Comparison of ENCODE assay signal across 10 cellular contexts in genomic region chr16:87076331-87076949, GRCh38.
"Had no signal": no experiment of that assay in that cellular context is flagged by ENCODE, and none has a peak within 500 bp of the region (broad histone marks: within the 10 kb centered on the region; RNA-seq: fewer than 3 reads in every experiment).

No MANE protein-coding gene starts in this region.

- DNase-seq: effector CD4-positive, alpha-beta T cell; stimulated activated naive CD4-positive, alpha-beta T cell had no signal

- H3K27ac ChIP-seq: adrenal gland, cardiac muscle cell, tibial nerve had no signal

- H3K27ac Mint-ChIP-seq: activated CD4-positive, alpha-beta memory T cell treated with anti-CD3 and anti-CD28 coated beads for 36 hours; activated CD4-positive, alpha-beta T cell treated with anti-CD3 and anti-CD28 coated beads for 36 hours; activated naive CD4-positive, alpha-beta T cell treated with anti-CD3 and anti-CD28 coated beads, Interleukin-2, amount 50 U/mL, for 24 hours; mesothelial cell of epicardium had no signal

- H3K36me3 ChIP-seq: adrenal gland, cardiac muscle cell, neutrophil, tibial nerve had no signal

- ATAC-seq: activated CD4-positive, alpha-beta T cell treated with anti-CD3 and anti-CD28 coated beads for 36 hours had no signal

- H3K4me3 Mint-ChIP-seq: activated CD4-positive, alpha-beta memory T cell treated with anti-CD3 and anti-CD28 coated beads for 36 hours; activated CD4-positive, alpha-beta T cell treated with anti-CD3 and anti-CD28 coated beads for 36 hours; activated naive CD4-positive, alpha-beta T cell treated with anti-CD3 and anti-CD28 coated beads, Interleukin-2, amount 50 U/mL, for 24 hours; mesothelial cell of epicardium had no signal

- H3K27me3 ChIP-seq: adrenal gland, cardiac muscle cell, tibial nerve had no signal

- H3K4me1 ChIP-seq: adrenal gland, tibial nerve had no signal

- H3K36me3 Mint-ChIP-seq: activated CD4-positive, alpha-beta memory T cell treated with anti-CD3 and anti-CD28 coated beads for 36 hours had no signal

- H3K9me3 ChIP-seq: neutrophil had no signal

- H3K4me1 Mint-ChIP-seq: activated CD4-positive, alpha-beta T cell treated with anti-CD3 and anti-CD28 coated beads for 36 hours; activated naive CD4-positive, alpha-beta T cell treated with anti-CD3 and anti-CD28 coated beads, Interleukin-2, amount 50 U/mL, for 24 hours; mesothelial cell of epicardium had no signal

- H3K4me3 ChIP-seq: adrenal gland, cardiac muscle cell, tibial nerve had no signal
